ENCODE assay signal across 16 cellular contexts in the genomic region with DNA sequence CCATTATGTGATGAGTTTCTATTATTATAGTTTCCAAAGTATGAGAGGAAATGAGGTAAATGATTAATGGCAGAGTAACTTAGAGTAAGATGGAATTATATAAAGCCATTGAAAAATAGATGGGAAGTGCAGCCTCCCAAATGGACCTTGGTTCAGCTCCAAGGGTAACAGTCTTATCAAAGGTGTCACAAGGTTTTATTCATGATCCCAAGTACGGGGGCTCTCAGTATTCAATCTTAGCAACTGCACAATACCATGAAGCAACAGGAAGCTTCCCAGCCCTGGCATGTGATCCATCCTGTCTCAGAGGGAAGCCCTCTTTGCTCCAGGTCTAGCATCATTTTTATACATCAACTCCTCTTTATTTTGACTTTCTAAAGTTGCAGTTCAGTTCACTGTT.
"Had no signal": no experiment of that assay in that cellular context is flagged by ENCODE, and none has a peak within 500 bp of the region (broad histone marks: within the 10 kb centered on the region; RNA-seq: fewer than 3 reads in every experiment).

No MANE protein-coding gene starts in this region.

- H3K9me3 ChIP-seq: gastrocnemius medialis had no signal

- H3K27me3 ChIP-seq: dorsolateral prefrontal cortex, gastrocnemius medialis had no signal

- FAIRE-seq: keratinocyte, small intestine had no signal

- H3K36me3 ChIP-seq: gastrocnemius medialis had no signal

- DNase-seq: cortex of kidney; dorsolateral prefrontal cortex; effector CD8-positive, alpha-beta T cell; gastrocnemius medialis; glutamatergic neuron; immature natural killer cell; left colon; naive B cell; nephron progenitor cell; small intestine; stimulated activated CD4-positive, alpha-beta T cell treated with anti-CD3 and anti-CD28 coated beads, Interleukin-2, amount 100 ng/mL, for 48 hours; stimulated activated naive CD4-positive, alpha-beta T cell treated with Interleukin-2 at 50 U/mL for 16 hours; trophoblast cell had no signal

- H3K4me3 Mint-ChIP-seq: central memory CD8-positive, alpha-beta T cell; immature natural killer cell; naive B cell; nephron progenitor cell had no signal

- H3K27me3 Mint-ChIP-seq: central memory CD8-positive, alpha-beta T cell; naive B cell had no signal

- H3K27ac ChIP-seq: gastrocnemius medialis had no signal

- H3K4me3 ChIP-seq: gastrocnemius medialis had no signal

- H3K36me3 Mint-ChIP-seq: immature natural killer cell, naive B cell had no signal

- H3K4me1 Mint-ChIP-seq: central memory CD8-positive, alpha-beta T cell; immature natural killer cell; naive B cell; nephron progenitor cell had no signal

- H3K4me1 ChIP-seq: gastrocnemius medialis had no signal

- H3K27ac Mint-ChIP-seq: immature natural killer cell, naive B cell, nephron progenitor cell had no signal

- ATAC-seq: esophagus mucosa, gastrocnemius medialis, left colon had no signal
